Comparison of ENCODE assay signal across 13 cellular contexts in the genomic region with DNA sequence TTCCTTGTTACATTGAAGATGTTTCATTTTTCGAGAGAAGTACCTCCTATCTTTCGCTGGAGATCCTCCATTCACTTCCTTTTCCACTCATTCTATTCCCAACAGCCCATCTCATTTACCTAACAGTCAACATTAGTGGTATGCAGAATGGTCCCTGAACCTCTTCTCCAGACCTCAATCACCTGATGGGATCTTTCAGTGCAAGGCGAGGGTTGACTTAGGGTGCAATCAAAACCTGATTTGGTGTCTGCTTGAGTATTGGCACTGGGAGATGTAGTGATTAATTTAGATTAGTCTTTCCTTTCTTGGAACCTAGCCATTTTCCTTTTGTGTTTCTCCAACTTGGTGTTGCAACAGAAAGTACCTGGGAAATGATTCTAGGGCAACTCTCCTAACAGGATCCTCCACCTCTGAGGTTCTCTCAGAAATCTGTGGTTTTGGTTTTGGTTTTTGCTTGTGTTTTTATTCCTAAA. TPM values are rescaled to one million over a fixed set of nuclear protein-coding genes. Genes with fewer than 3 reads are reported as not detected.
A peak's percentile ranks its signal among the peaks of the same experiment; 100 is the strongest.
DNase-seq lines count a peak whose midpoint lies in the region; ATAC-seq, FAIRE-seq and TF ChIP-seq lines count a peak whose summit lies in the region.
"Had no signal": no experiment of that assay in that cellular context is flagged by ENCODE, and none has a peak within 500 bp of the region (broad histone marks: within the 10 kb centered on the region; RNA-seq: fewer than 3 reads in every experiment).

No MANE protein-coding gene starts in this region.

- H3K27ac ChIP-seq in Panc1 (ENCODE audit: low read length): no peak overlapping the region
- no peak overlapping the region for H3K27ac ChIP-seq in H1 (ENCODE audit: low read depth, low read length)
- H3K27ac ChIP-seq: C4-2B had no signal

- no peak overlapping the region for H2BK20ac ChIP-seq in H1 (ENCODE audit: low read length)

- no TSS peak for BruUV-seq in Panc1 (replicated peaks; lab: Mats Ljungman, UMichigan)

- no peak for TF ChIP-seq POLR2A in H1 (IDR thresholded peaks at IDR 0.05; ENCODE audit: control extremely low read depth in 1 of 2, low read depth in 2 of 2, low read length in 2 of 2)

- H3K4me3 Mint-ChIP-seq in stimulated activated naive CD8-positive, alpha-beta T cell treated with anti-CD3 and anti-CD28 coated beads, Interleukin-15, Interleukin-2, amounts not matched to agents 100 ng/mL and 50 ng/mL, for 24 hours: no peak overlapping the region

- POLR2A ChIA-PET in Panc1 (lab: Charles Lee) (no interaction called here), H1 (lab: Charles Lee; ENCODE audit: partially characterized antibody) (interaction anchor here (0.6 to 1.1 kb wide), 3 partner anchors 11 to 88 kb away, joined by 3 to 6 read pairs (median 3); no protein-coding TSS in a partner anchor)

- no peak overlapping the region for H2AK5ac ChIP-seq in H1 (ENCODE audit: low read depth, low read length)

- H3K23me2 ChIP-seq in H1 (ENCODE audit: low read depth, low read length): no peaks in the 10 kb centered on the region

- H4K5ac ChIP-seq in H1 (ENCODE audit: insufficient read length, low read depth, low read length): no peak overlapping the region

- no peaks in the 10 kb centered on the region for H4K20me1 ChIP-seq in H1 (replicated peaks in 1 of 2; ENCODE audit: control insufficient read depth in 1 of 2, insufficient read depth in 2 of 2, low read length in 2 of 2)

- TF ChIP-seq CTCF in Panc1 (IDR thresholded peaks at IDR 0.05): no peak
- no peak for TF ChIP-seq CTCF in H1 (IDR thresholded peaks at IDR 0.05; ENCODE audit: control extremely low read depth in 1 of 3, insufficient read depth in 1 of 3, low read depth in 1 of 3, low read length in 3 of 3)

- no peak for TF ChIP-seq EP300 in H1 (IDR thresholded peaks at IDR 0.05; ENCODE audit: borderline replicate concordance in 1 of 2, low read depth in 2 of 2, low read length in 2 of 2)

- TF ChIP-seq RAD21 in H1 (IDR thresholded peaks at IDR 0.05 in 1 of 2, conservative IDR thresholded peaks at IDR 0.05 in 1 of 2; ENCODE audit: low read depth in 2 of 2, low read length in 2 of 2): no peak

- no peaks in the 10 kb centered on the region for H3K79me2 ChIP-seq in H1 (ENCODE audit: control insufficient read depth in 1 of 2, insufficient read depth in 2 of 2, low read length in 2 of 2)

- H3K27me3 ChIP-seq in Panc1 (ENCODE audit: control insufficient read depth, insufficient read depth, low read length) (no peaks in the 10 kb centered on the region), H1 (replicated peaks in 1 of 4; ENCODE audit: control insufficient read depth in 3 of 4, extremely low read depth in 1 of 4, insufficient read depth in 3 of 4, low read length in 3 of 4) (no peaks in the 10 kb centered on the region)

- no peaks in the 10 kb centered on the region for H3K9me3 Mint-ChIP-seq in stimulated activated naive CD8-positive, alpha-beta T cell treated with anti-CD3 and anti-CD28 coated beads, Interleukin-15, Interleukin-2, amounts not matched to agents 100 ng/mL and 50 ng/mL, for 24 hours

- no peak overlapping the region for H2BK15ac ChIP-seq in H1 (ENCODE audit: low read length)

- H3K27me3 Mint-ChIP-seq in stimulated activated naive CD8-positive, alpha-beta T cell treated with anti-CD3 and anti-CD28 coated beads, Interleukin-15, Interleukin-2, amounts not matched to agents 100 ng/mL and 50 ng/mL, for 24 hours: no peaks in the 10 kb centered on the region

- no peak overlapping the region for H2BK5ac ChIP-seq in H1 (ENCODE audit: low read depth, low read length)

- DNase-seq in stimulated activated naive CD8-positive, alpha-beta T cell treated with anti-CD3 and anti-CD28 coated beads, Interleukin-15, Interleukin-2, amounts not matched to agents 100 U/mL and 50 U/mL, for 24 hours: no peak
- DNase-seq in Panc1 (ENCODE audit: low read depth, low spot score) (no peak), H1 (ENCODE audit: low read depth in 1 of 2, low spot score in 2 of 2) (no peak)
- DNase-seq: activated CD4-positive, CD25-positive, alpha-beta regulatory T cell treated with anti-CD3 and anti-CD28 coated beads, Interleukin-2, amount 50 U/mL, for 72 hours; activated gamma-delta T cell treated with Interleukin-2 at 50 U/mL for 16 hours; NCI-H748 treated with DMSO at 0.1 percent for 48 hours; right cardiac atrium had no signal

- WGBS in H1 (ENCODE audit: extremely low coverage in 1 of 2, insufficient coverage in 1 of 2, insufficient read length in 1 of 2, insufficient replicate concordance in 2 of 2, low coverage in 1 of 2, low lambda C conversion rate in 2 of 2, missing lambda C conversion rate in 1 of 2), 2 experiments: 80% methylated on average over 3 of the region's 3 CpGs; no CpG with 5 or more reads in 1 of the 2 experiments

- ATAC-seq in stimulated activated naive CD8-positive, alpha-beta T cell treated with anti-CD3 and anti-CD28 coated beads, Interleukin-15, Interleukin-2, amounts not matched to agents 100 U/mL and 50 U/mL, for 24 hours: no peak
- ATAC-seq in Panc1 (peak; percentile 37), HG02973 (IDR thresholded peaks at IDR 0.05; ENCODE audit: unreplicated experiment) (no peak), GM18868 (IDR thresholded peaks at IDR 0.05; ENCODE audit: unreplicated experiment) (no peak), HG03196 (IDR thresholded peaks at IDR 0.05; ENCODE audit: unreplicated experiment) (no peak), GM21360 (IDR thresholded peaks at IDR 0.05; ENCODE audit: unreplicated experiment) (no peak)

- H3K4me3 ChIP-seq in Panc1 (ENCODE audit: low read depth in 2 of 2, low read length in 2 of 2) (no peak overlapping the region), H1 (ENCODE audit: extremely low read depth in 1 of 4, insufficient read depth in 2 of 4, low read depth in 3 of 4, low read length in 4 of 4) (no peak overlapping the region)

- H2AFZ ChIP-seq in H1 (ENCODE audit: low read length): no peak overlapping the region

- H3K56ac ChIP-seq in H1 (replicated peaks; ENCODE audit: insufficient read length, low read depth, low read length): no peak overlapping the region

- CTCF ChIA-PET in Panc1 (lab: Charles Lee) (interaction anchor here (0.7 kb wide), 1 partner anchor 30 kb away, joined by 3 read pairs; no protein-coding TSS in a partner anchor), H1 (lab: Charles Lee; ENCODE audit: partially characterized antibody) (interaction anchor here (1.2 kb wide), 1 partner anchor 105 kb away, joined by 3 read pairs; no protein-coding TSS in a partner anchor)

- H3K9me3 ChIP-seq in Panc1 (ENCODE audit: control insufficient read depth, insufficient read depth, low read depth, low read length) (no peaks in the 10 kb centered on the region), H1 (ENCODE audit: insufficient read depth in 2 of 2, low read depth in 1 of 2, low read length in 1 of 2) (no peaks in the 10 kb centered on the region)

- H3K4me1 ChIP-seq in Panc1 (ENCODE audit: control insufficient read depth, insufficient read depth, low read length): no peaks in the 10 kb centered on the region; the same call in 1 of the 2 replicates
- H3K4me1 ChIP-seq in H1 (replicated peaks in 1 of 4; ENCODE audit: control insufficient read depth in 3 of 4, insufficient read depth in 4 of 4, low read length in 3 of 4): peaks cover 0 to 3% (median 0%) of the 10 kb centered on the region in 4 experiments; a peak in 2 of 7 replicates

- in situ Hi-C loops in Panc1 (cut with HindIII; ENCODE audit: low pct_unique_long_range_greater_than_20kb, low sequenced_read_pairs): no loop called here

- H3K79me1 ChIP-seq in H1 (ENCODE audit: low read depth, low read length): no peaks in the 10 kb centered on the region

- H3K4me1 Mint-ChIP-seq in stimulated activated naive CD8-positive, alpha-beta T cell treated with anti-CD3 and anti-CD28 coated beads, Interleukin-15, Interleukin-2, amounts not matched to agents 100 ng/mL and 50 ng/mL, for 24 hours (ENCODE audit: low read depth): peaks cover 35% of the 10 kb centered on the region

- no peak overlapping the region for H4K8ac ChIP-seq in H1 (ENCODE audit: extremely low read depth, insufficient read depth, low read length)

- no peak overlapping the region for H2BK12ac ChIP-seq in H1 (ENCODE audit: low read depth, low read length)

- peak; percentile 13 for FAIRE-seq in H1 (lab: Jason Lieb, UNC)

- peak overlapping the region; percentile 55 for H3K27ac Mint-ChIP-seq in stimulated activated naive CD8-positive, alpha-beta T cell treated with anti-CD3 and anti-CD28 coated beads, Interleukin-15, Interleukin-2, amounts not matched to agents 100 ng/mL and 50 ng/mL, for 24 hours

- no peak overlapping the region for H3K18ac ChIP-seq in H1 (ENCODE audit: extremely low read depth, low read length)

- no peak overlapping the region for H3K4ac ChIP-seq in H1 (replicated peaks; ENCODE audit: insufficient read length, low read depth, low read length)

- no peak overlapping the region for H4K91ac ChIP-seq in H1 (replicated peaks; ENCODE audit: insufficient read length, low read length)

- intact Hi-C loops in Panc1 (cut with micrococcal nuclease; ENCODE audit: unreplicated experiment): no loop called here

- H3K14ac ChIP-seq in H1 (ENCODE audit: insufficient read length): no peak overlapping the region

- H2BK120ac ChIP-seq in H1 (replicated peaks; ENCODE audit: low read depth, low read length): no peak overlapping the region

- H3K36me3 Mint-ChIP-seq in stimulated activated naive CD8-positive, alpha-beta T cell treated with anti-CD3 and anti-CD28 coated beads, Interleukin-15, Interleukin-2, amounts not matched to agents 100 ng/mL and 50 ng/mL, for 24 hours (ENCODE audit: low read depth): peaks cover 30% of the 10 kb centered on the region

- H3K36me3 ChIP-seq in Panc1 (ENCODE audit: control insufficient read depth, insufficient read depth, low read length) (peaks cover 4% of the 10 kb centered on the region; the same call in 1 of the 2 replicates), H1 (ENCODE audit: control insufficient read depth in 2 of 4, insufficient read depth in 4 of 4, low read length in 3 of 4) (peaks cover 0 to 20% (median 9%) of the 10 kb centered on the region in 4 experiments; a peak in 5 of 8 replicates)

- no peak overlapping the region for H3K9ac ChIP-seq in H1 (replicated peaks in 1 of 4; ENCODE audit: extremely low read depth in 1 of 4, low read depth in 3 of 4, low read length in 3 of 4)

- no peak overlapping the region for H3K4me2 ChIP-seq in H1 (ENCODE audit: insufficient read depth in 1 of 2, low read depth in 2 of 2, low read length in 2 of 2)

- H3K23ac ChIP-seq in H1 (ENCODE audit: insufficient read length): no peak overlapping the region

RNA-seq across cellular contexts. Expression of gene DDX3X, which starts 18.4 kb away (rescaled TPM):
- 266 TPM for total RNA-seq in Panc1 (2021; ENCODE audit: unreplicated experiment)
- polyA plus RNA-seq in Panc1 (2012; ENCODE audit: insufficient read length): 110 TPM
- total RNA-seq in H1 (2021; fragmentation: NEBNext Ultra II Directional; extraction: Animal tissue kit (Norgen Biotek cat#: 25700)): 274 and 291 TPM in 2 replicates
- 29.9 and 39.4 TPM in 2 replicates for polyA plus RNA-seq in H1 (2011; rRNA removed)
- 70.9 TPM for polyA plus RNA-seq in H1 (2011; cell fraction: cytosol; rRNA removed)
- polyA plus RNA-seq in H1 (2011; cell fraction: nucleus; rRNA removed): 49.5 TPM
- 115 to 172 TPM (median 160 TPM) in 4 replicates for polyA plus RNA-seq in H1 (2012, experiment 1 of 2)
- polyA plus RNA-seq in H1 (2012, experiment 2 of 2): 9.3 TPM
- polyA plus RNA-seq in H1 (2013, experiment 1 of 2): 102 TPM
- 98.2 TPM for polyA plus RNA-seq in H1 (2013, experiment 2 of 2)
- polyA minus RNA-seq in H1 (2011; rRNA and poly(A)+ RNA removed): 141 and 144 TPM in 2 replicates
- polyA minus RNA-seq in H1 (2011; cell fraction: cytosol; rRNA and poly(A)+ RNA removed): 124 TPM
- polyA minus RNA-seq in H1 (2011; cell fraction: nucleus; rRNA and poly(A)+ RNA removed): 189 TPM
